ENCODE assay signal across 1 cellular context in the genomic region with DNA sequence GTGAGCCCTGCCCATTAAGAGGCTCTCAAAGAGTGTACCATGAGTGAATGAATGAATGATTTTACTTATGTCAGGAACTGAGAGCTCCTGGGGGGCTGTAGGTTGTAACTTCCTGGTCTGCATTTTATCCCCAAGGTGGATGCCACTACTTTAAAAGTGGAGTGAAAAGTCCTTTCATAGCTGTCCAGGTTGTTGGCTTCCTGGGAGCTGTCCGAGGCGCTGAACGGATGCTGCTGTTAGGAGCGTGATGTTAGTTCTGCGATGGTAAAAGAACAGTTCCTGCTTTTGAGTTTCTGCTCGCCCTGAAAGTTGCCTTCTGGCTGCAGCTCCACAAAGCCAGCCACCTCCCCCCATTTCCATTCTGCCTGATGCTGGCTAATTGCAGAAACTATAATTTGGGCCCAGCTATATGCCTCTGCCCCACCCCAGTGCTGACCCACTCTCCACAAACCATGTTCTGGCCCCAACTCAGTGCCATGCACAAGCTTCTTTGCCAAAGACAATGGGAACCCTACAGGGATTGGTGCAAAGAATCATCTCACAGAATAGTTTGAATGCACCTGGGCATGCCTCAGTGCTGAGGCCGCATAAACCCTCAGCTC.
A peak's percentile ranks its signal among the peaks of the same experiment; 100 is the strongest.
TF ChIP-seq lines count a peak whose summit lies in the region.

No MANE protein-coding gene starts in this region.

TF ChIP-seq in K562, 482 proteins besides CTCF, POLR2A, EP300 and RAD21 (continued from another document):
- TF ChIP-seq, protein P1, sequence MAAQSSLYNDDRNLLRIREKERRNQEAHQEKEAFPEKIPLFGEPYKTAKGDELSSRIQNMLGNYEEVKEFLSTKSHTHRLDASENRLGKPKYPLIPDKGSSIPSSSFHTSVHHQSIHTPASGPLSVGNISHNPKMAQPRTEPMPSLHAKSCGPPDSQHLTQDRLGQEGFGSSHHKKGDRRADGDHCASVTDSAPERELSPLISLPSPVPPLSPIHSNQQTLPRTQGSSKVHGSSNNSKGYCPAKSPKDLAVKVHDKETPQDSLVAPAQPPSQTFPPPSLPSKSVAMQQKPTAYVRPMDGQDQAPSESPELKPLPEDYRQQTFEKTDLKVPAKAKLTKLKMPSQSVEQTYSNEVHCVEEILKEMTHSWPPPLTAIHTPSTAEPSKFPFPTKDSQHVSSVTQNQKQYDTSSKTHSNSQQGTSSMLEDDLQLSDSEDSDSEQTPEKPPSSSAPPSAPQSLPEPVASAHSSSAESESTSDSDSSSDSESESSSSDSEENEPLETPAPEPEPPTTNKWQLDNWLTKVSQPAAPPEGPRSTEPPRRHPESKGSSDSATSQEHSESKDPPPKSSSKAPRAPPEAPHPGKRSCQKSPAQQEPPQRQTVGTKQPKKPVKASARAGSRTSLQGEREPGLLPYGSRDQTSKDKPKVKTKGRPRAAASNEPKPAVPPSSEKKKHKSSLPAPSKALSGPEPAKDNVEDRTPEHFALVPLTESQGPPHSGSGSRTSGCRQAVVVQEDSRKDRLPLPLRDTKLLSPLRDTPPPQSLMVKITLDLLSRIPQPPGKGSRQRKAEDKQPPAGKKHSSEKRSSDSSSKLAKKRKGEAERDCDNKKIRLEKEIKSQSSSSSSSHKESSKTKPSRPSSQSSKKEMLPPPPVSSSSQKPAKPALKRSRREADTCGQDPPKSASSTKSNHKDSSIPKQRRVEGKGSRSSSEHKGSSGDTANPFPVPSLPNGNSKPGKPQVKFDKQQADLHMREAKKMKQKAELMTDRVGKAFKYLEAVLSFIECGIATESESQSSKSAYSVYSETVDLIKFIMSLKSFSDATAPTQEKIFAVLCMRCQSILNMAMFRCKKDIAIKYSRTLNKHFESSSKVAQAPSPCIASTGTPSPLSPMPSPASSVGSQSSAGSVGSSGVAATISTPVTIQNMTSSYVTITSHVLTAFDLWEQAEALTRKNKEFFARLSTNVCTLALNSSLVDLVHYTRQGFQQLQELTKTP (IDR thresholded peaks at IDR 0.05; ENCODE audit: low read depth in 1 of 2, partially characterized antibody in 2 of 2), result peak in 1 of 2 experiments; percentile 23
- TF ChIP-seq MIER1 (IDR thresholded peaks at IDR 0.05; ENCODE audit: low read depth), result peak; percentile 85
- TF ChIP-seq SETDB1 (IDR thresholded peaks at IDR 0.05; ENCODE audit: low read length), result no peak
- TF ChIP-seq LARP7 (IDR thresholded peaks at IDR 0.05), result no peak
- no peak for TF ChIP-seq GTF2F1 (IDR thresholded peaks at IDR 0.05; ENCODE audit: low read depth, low read length)
- TF ChIP-seq RAD51 (IDR thresholded peaks at IDR 0.05; ENCODE audit: borderline replicate concordance, low read depth), result no peak
- peak in 1 of 2 experiments; percentile 27; a peak in 1 of 4 replicates for TF ChIP-seq RCOR1 (IDR thresholded peaks at IDR 0.05; ENCODE audit: borderline replicate concordance in 1 of 2, low read depth in 2 of 2, low read length in 2 of 2)
- TF ChIP-seq NCOR1 (IDR thresholded peaks at IDR 0.05), result no peak
- TF ChIP-seq ZFP30 (CRISPR knock-in tag; IDR thresholded peaks at IDR 0.05; ENCODE audit: borderline replicate concordance), result no peak
- TF ChIP-seq POU5F1 (IDR thresholded peaks at IDR 0.05; ENCODE audit: borderline replicate concordance, low read depth, low read length, partially characterized antibody), result no peak
- 0 out of 2 replicates have a peak, but pooled peaks have one; percentile 3 for TF ChIP-seq CREM (IDR thresholded peaks at IDR 0.05; ENCODE audit: low read depth)
